24 cellular contexts compared by ENCODE assay signal in the genomic region with DNA sequence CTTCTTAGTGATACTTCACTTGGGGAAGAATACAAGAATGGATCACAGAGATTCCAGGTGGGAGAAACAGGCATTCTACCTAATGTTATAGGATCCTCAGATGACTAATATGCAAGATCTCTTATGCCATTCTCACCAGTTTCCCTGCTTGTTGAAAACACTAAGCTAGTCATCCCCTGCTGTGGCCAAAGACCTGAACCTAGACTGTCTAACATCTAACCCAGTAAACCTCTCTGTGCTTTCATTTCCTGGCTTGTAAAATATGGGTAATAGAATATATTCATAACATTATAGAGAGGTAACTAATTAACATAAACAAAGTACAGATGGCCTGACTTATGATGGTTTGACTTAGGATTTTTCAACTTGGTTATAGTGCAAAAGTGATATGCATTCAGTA.
DNase-seq lines count a peak whose midpoint lies in the region; ATAC-seq and TF ChIP-seq lines count a peak whose summit lies in the region.
"Had no signal": no experiment of that assay in that cellular context is flagged by ENCODE, and none has a peak within 500 bp of the region (broad histone marks: within the 10 kb centered on the region; RNA-seq: fewer than 3 reads in every experiment).

No MANE protein-coding gene starts in this region.

- ATAC-seq in GM18508 (IDR thresholded peaks at IDR 0.05; ENCODE audit: insufficient read depth, unreplicated experiment), result peak; percentile 34
- peak; percentile 51 for ATAC-seq in GM18909 (IDR thresholded peaks at IDR 0.05; ENCODE audit: poor library complexity, unreplicated experiment)
- peak; percentile 42 for ATAC-seq in GM21529 (IDR thresholded peaks at IDR 0.05; ENCODE audit: unreplicated experiment)
- peak; percentile 40 for ATAC-seq in HG03432 (IDR thresholded peaks at IDR 0.05; ENCODE audit: unreplicated experiment)
- no peak for ATAC-seq in aorta (ENCODE audit: low FRiP score)
- ATAC-seq: GM23338; right lobe of liver; stimulated activated effector memory CD8-positive, alpha-beta T cell treated with anti-CD3 and anti-CD28 coated beads, Interleukin-12 subunit alpha, Interleukin-12 subunit beta, amount 100 ng/mL, for 72 hours had no signal

- H3K27me3 ChIP-seq in aorta (ENCODE audit: control insufficient read depth in 1 of 2, insufficient read depth in 2 of 2, low read length in 1 of 2) (no peaks in the 10 kb centered on the region), brain microvascular endothelial cell (replicated peaks) (no peaks in the 10 kb centered on the region)
- H3K27me3 ChIP-seq: breast epithelium, right lobe of liver had no signal

- in situ Hi-C loops in brain microvascular endothelial cell (cut with HindIII; ENCODE audit: low pct_ligation_motif_present, low sequenced_read_pairs), result no loop called here

- H3K9me3 ChIP-seq in aorta (ENCODE audit: control insufficient read depth, low read length), result no peaks in the 10 kb centered on the region
- H3K9me3 ChIP-seq: breast epithelium, left ventricle myocardium inferior, right lobe of liver had no signal

- no peak overlapping the region for H3K4me3 ChIP-seq in aorta (ENCODE audit: low read length in 2 of 2)
- no peak overlapping the region for H3K4me3 ChIP-seq in brain microvascular endothelial cell (ENCODE audit: low read depth, low read length)
- H3K4me3 ChIP-seq: breast epithelium, GM23338, left ventricle myocardium inferior, right lobe of liver had no signal

- no peak for DNase-seq in aorta
- no peak for DNase-seq in NCI-H1092 (lab: John Stamatoyannopoulos, UW)
- DNase-seq in brain microvascular endothelial cell, result no peak
- DNase-seq in NCI-H146 treated with DMSO at 0.1 percent for 48 hours (lab: John Stamatoyannopoulos, UW; ENCODE audit: unreplicated experiment), result no peak
- DNase-seq: activated CD4-positive, alpha-beta T cell treated with anti-CD3 and anti-CD28 coated beads, Interleukin-2, amount 50 U/mL, for 4 hours; activated naive CD4-positive, alpha-beta T cell treated with anti-CD3 and anti-CD28 coated beads for 36 hours; CD4-positive, alpha-beta T cell; EL; Kasumi-1; left ventricle myocardium inferior; mesendoderm; NCI-H1694 treated with DMSO at 0.1 percent for 48 hours; NCI-H526; right lobe of liver; stimulated activated CD4-positive, alpha-beta T cell treated with anti-CD3 and anti-CD28 coated beads, Interleukin-4, amount 100 ng/mL, for 24 hours; SW 1271; trophoblast cell had no signal

- no peaks in the 10 kb centered on the region for H3K36me3 ChIP-seq in aorta (ENCODE audit: control insufficient read depth in 1 of 2, insufficient read depth in 2 of 2, low read length in 1 of 2)
- H3K36me3 ChIP-seq in brain microvascular endothelial cell (replicated peaks), result no peaks in the 10 kb centered on the region
- H3K36me3 ChIP-seq: breast epithelium, left ventricle myocardium inferior, right lobe of liver had no signal

- H3K4me1 ChIP-seq in aorta (ENCODE audit: control insufficient read depth in 1 of 2, insufficient read depth in 2 of 2, low read length in 2 of 2), result no peaks in the 10 kb centered on the region
- H3K4me1 ChIP-seq: breast epithelium, left ventricle myocardium inferior, right lobe of liver had no signal

- intact Hi-C loops in aorta (cut with DNase I), result no loop called here

- H3K27ac ChIP-seq in aorta (ENCODE audit: low read depth in 1 of 2, low read length in 2 of 2), result no peak overlapping the region
- H3K27ac ChIP-seq in brain microvascular endothelial cell, result no peak overlapping the region
- H3K27ac ChIP-seq: breast epithelium, left ventricle myocardium inferior, right lobe of liver had no signal

- TF ChIP-seq CTCF in brain microvascular endothelial cell (IDR thresholded peaks at IDR 0.05; ENCODE audit: low read depth, low read length, missing control alignments), result no peak
